Comparison of ENCODE assay signal across 7 cellular contexts in the genomic region with DNA sequence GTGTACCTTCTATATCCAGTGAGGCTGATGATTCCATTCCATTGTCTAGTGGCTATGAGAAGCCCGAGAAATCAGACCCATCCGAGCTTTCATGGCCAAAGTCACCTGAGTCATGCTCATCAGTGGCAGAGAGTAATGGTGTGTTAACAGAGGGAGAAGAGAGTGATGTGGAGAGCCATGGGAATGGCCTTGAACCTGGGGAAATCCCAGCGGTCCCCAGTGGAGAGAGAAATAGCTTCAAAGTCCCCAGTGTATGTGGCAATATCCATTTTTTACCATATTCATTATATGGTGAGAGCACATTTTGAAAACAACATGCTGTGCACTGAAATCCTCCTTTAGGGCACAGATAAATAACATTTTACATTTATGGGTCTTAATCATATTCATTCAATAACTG.
"Had no signal": no experiment of that assay in that cellular context is flagged by ENCODE, and none has a peak within 500 bp of the region (broad histone marks: within the 10 kb centered on the region; RNA-seq: fewer than 3 reads in every experiment).

No MANE protein-coding gene starts in this region.

- FAIRE-seq: G401.6, GM12878, GM12891, GM18507, GM19239 had no signal

- H3K4me3 ChIP-seq: GM12878 had no signal

- ATAC-seq: GM12878 had no signal

- DNase-seq: GDM1, GF-D8 had no signal
